16 cellular contexts compared by ENCODE assay signal in genomic region chr12:62714409-62715075, GRCh38.
A peak's percentile ranks its signal among the peaks of the same experiment; 100 is the strongest.
DNase-seq lines count a peak whose midpoint lies in the region; ATAC-seq and TF ChIP-seq lines count a peak whose summit lies in the region.
"Had no signal": no experiment of that assay in that cellular context is flagged by ENCODE, and none has a peak within 500 bp of the region (broad histone marks: within the 10 kb centered on the region; RNA-seq: fewer than 3 reads in every experiment).

No MANE protein-coding gene starts in this region.

- H3K4ac ChIP-seq in IMR-90 (ENCODE audit: low read depth, low read length), result no peak overlapping the region

- no peak overlapping the region for H3K27ac ChIP-seq in IMR-90 (ENCODE audit: insufficient read depth, low read length)
- H3K27ac ChIP-seq in skeletal muscle tissue (ENCODE audit: low read depth, low read length), result peak overlapping the region; percentile 68
- no peak overlapping the region for H3K27ac ChIP-seq in WERI-Rb-1
- H3K27ac ChIP-seq: foreskin keratinocyte, GM23248 had no signal

- 93% methylated on average over 6 of the region's 10 CpGs; no CpG with 5 or more reads in 1 of the 2 experiments for WGBS in IMR-90 (ENCODE audit: extremely low coverage in 2 of 2, insufficient read length in 1 of 2), 2 experiments

- POLR2A ChIA-PET in IMR-90 (lab: Charles Lee; ENCODE audit: unreplicated experiment) (no interaction called here), WTC11 (lab: Charles Lee) (interaction anchor here (0.7 to 1.1 kb wide), 2 partner anchors 11 to 134 kb away, joined by 4 read pairs; no protein-coding TSS in a partner anchor)

- H2AFZ ChIP-seq in IMR-90 (replicated peaks; ENCODE audit: low read length, poor library complexity), result peak overlapping the region; percentile 23
- H2AFZ ChIP-seq: GM23248 had no signal

- H2BK5ac ChIP-seq in IMR-90 (ENCODE audit: low read depth, low read length, poor library complexity, severe bottlenecking), result no peak overlapping the region

- no peaks in the 10 kb centered on the region for H3K9me3 ChIP-seq in IMR-90 (ENCODE audit: control insufficient read depth, insufficient read depth, low read length)
- H3K9me3 ChIP-seq in skeletal muscle tissue (ENCODE audit: control insufficient read depth in 3 of 3, low read length in 3 of 3), result no peaks in the 10 kb centered on the region
- H3K9me3 ChIP-seq in WERI-Rb-1 (ENCODE audit: severe bottlenecking), result no peaks in the 10 kb centered on the region

- in situ Hi-C loops in IMR-90 (cut with MboI; ENCODE audit: low sequenced_read_pairs), result no loop called here

- H3K79me1 ChIP-seq in IMR-90 (ENCODE audit: low read depth in 1 of 2, low read length in 2 of 2), result no peaks in the 10 kb centered on the region

- no peak for TF ChIP-seq RAD21 in IMR-90 (IDR thresholded peaks at IDR 0.05; ENCODE audit: low read length)

- H3K23ac ChIP-seq in IMR-90 (ENCODE audit: low read depth, low read length), result no peak overlapping the region; the same call in 1 of the 2 replicates

- no peak overlapping the region for H4K8ac ChIP-seq in IMR-90 (ENCODE audit: low read depth in 2 of 2, low read length in 2 of 2)

- H4K20me1 ChIP-seq in IMR-90 (ENCODE audit: insufficient read depth, low read length), result no peaks in the 10 kb centered on the region

- H4K91ac ChIP-seq in IMR-90 (ENCODE audit: insufficient read depth, low read depth, low read length), result no peak overlapping the region

- no peak overlapping the region for H3K56ac ChIP-seq in IMR-90 (ENCODE audit: extremely low read depth, insufficient read depth, low read length)

- H3K27ac Mint-ChIP-seq in WTC11, result peak overlapping the region; percentile 11; the same call in 1 of the 2 replicates
- H3K27ac Mint-ChIP-seq: CD8-positive, alpha-beta memory T cell had no signal

- no peak overlapping the region for H2BK120ac ChIP-seq in IMR-90 (ENCODE audit: low read depth, low read length)

- no peaks in the 10 kb centered on the region for H3K36me3 ChIP-seq in IMR-90 (ENCODE audit: control insufficient read depth, insufficient read depth, low read length)
- no peaks in the 10 kb centered on the region for H3K36me3 ChIP-seq in skeletal muscle tissue (ENCODE audit: control insufficient read depth in 3 of 3, insufficient read depth in 3 of 3, low read length in 3 of 3)
- H3K36me3 ChIP-seq in WERI-Rb-1, result peaks cover 16% of the 10 kb centered on the region

- dilution Hi-C loops in IMR-90 (cut with HindIII; ENCODE audit: low sequenced_read_pairs, unreplicated experiment), result no loop called here

- no TSS peak for BruUV-seq in IMR-90 (replicated peaks; lab: Mats Ljungman, UMichigan)

- no peak overlapping the region for H3K9ac ChIP-seq in IMR-90 (ENCODE audit: low read depth, low read length)
- no peak overlapping the region for H3K9ac ChIP-seq in skeletal muscle tissue (ENCODE audit: low read depth in 1 of 3, low read length in 3 of 3)
- H3K9ac ChIP-seq: GM23248 had no signal

- no peak overlapping the region for H2AK9ac ChIP-seq in IMR-90 (replicated peaks; ENCODE audit: low read depth, low read length, poor library complexity)

- H3K27me3 ChIP-seq in IMR-90 (ENCODE audit: control insufficient read depth, insufficient read depth, low read length) (no peaks in the 10 kb centered on the region), skeletal muscle tissue (ENCODE audit: control insufficient read depth in 3 of 3, insufficient read depth in 3 of 3, low read length in 3 of 3) (no peaks in the 10 kb centered on the region), WERI-Rb-1 (ENCODE audit: insufficient read depth, low read depth, severe bottlenecking) (no peaks in the 10 kb centered on the region)
- H3K27me3 ChIP-seq: foreskin keratinocyte had no signal

- H3K14ac ChIP-seq in IMR-90 (replicated peaks; ENCODE audit: low read depth, low read length), result peak overlapping the region; percentile 2

- 0 out of 3 replicates have a peak overlapping the region, but pooled peaks have one; percentile 21 for H2BK15ac ChIP-seq in IMR-90 (ENCODE audit: low read depth, low read length)

- DNase-seq in IMR-90, result no peak
- DNase-seq in WTC11 (ENCODE audit: low spot score), result no peak
- peak; percentile 72 for DNase-seq in left ventricle myocardium superior
- no peak for DNase-seq in WERI-Rb-1
- DNase-seq in NCI-H1930 (lab: John Stamatoyannopoulos, UW), result no peak
- DNase-seq in NCI-H1048 (lab: John Stamatoyannopoulos, UW), result no peak
- DNase-seq: activated naive CD4-positive, alpha-beta T cell treated with Interleukin-2 at 50 U/mL for 16 hours; CD8-positive, alpha-beta memory T cell; foreskin keratinocyte; GM23248; kidney glomerular epithelial cell; NCI-H1694 treated with DMSO at 0.1 percent for 48 hours; stimulated activated CD4-positive, alpha-beta T cell treated with anti-CD3 and anti-CD28 coated beads, Interleukin-1b, Interleukin-23, amount 100 ng/mL, for 48 hours; stimulated activated naive CD8-positive, alpha-beta T cell treated with anti-CD3 and anti-CD28 coated beads, Interleukin-15, Interleukin-2, amounts not matched to agents 100 U/mL and 50 U/mL, for 24 hours had no signal

- H3K4me3 Mint-ChIP-seq in WTC11, result no peak overlapping the region
- H3K4me3 Mint-ChIP-seq: CD8-positive, alpha-beta memory T cell had no signal

- no peak overlapping the region for H3K4me2 ChIP-seq in IMR-90 (ENCODE audit: low read depth, low read length)

- intact Hi-C loops in IMR-90 (cut with micrococcal nuclease) (no loop called here), left ventricle myocardium superior (cut with micrococcal nuclease) (no loop called here)

- peaks cover 4% of the 10 kb centered on the region for H3K36me3 Mint-ChIP-seq in WTC11
- H3K36me3 Mint-ChIP-seq: CD8-positive, alpha-beta memory T cell had no signal

- H3K27me3 Mint-ChIP-seq in WTC11 (ENCODE audit: low read depth), result no peaks in the 10 kb centered on the region

- H3K4me1 Mint-ChIP-seq in WTC11, result peaks cover 42% of the 10 kb centered on the region
- H3K4me1 Mint-ChIP-seq: CD8-positive, alpha-beta memory T cell had no signal

- TF ChIP-seq POLR2A in IMR-90 (IDR thresholded peaks at IDR 0.05; ENCODE audit: low read depth, low read length), result no peak

- H3K18ac ChIP-seq in IMR-90 (ENCODE audit: low read depth, low read length), result no peak overlapping the region

- H4K5ac ChIP-seq in IMR-90 (ENCODE audit: low read depth, low read length), result no peak overlapping the region

- CTCF ChIA-PET in IMR-90 (lab: Yijun Ruan, JAX) (no interaction called here), WTC11 (lab: Charles Lee) (interaction anchor here (1.0 to 1.5 kb wide), 3 partner anchors 9 to 133 kb away, joined by 3 to 4 read pairs (median 3); no protein-coding TSS in a partner anchor)

- H3K4me3 ChIP-seq in IMR-90 (ENCODE audit: insufficient read depth, low read depth, low read length) (no peak overlapping the region), skeletal muscle tissue (ENCODE audit: low read length in 3 of 3) (no peak overlapping the region), WERI-Rb-1 (ENCODE audit: low read depth, low read length) (no peak overlapping the region)
- H3K4me3 ChIP-seq: GM23248 had no signal

- no peak overlapping the region; the same call in 1 of the 2 replicates for H2AK5ac ChIP-seq in IMR-90 (ENCODE audit: low read depth, low read length)

- H3K4me1 ChIP-seq in IMR-90 (ENCODE audit: control insufficient read depth, insufficient read depth, low read length) (no peaks in the 10 kb centered on the region), skeletal muscle tissue (ENCODE audit: control insufficient read depth in 3 of 3, insufficient read depth in 3 of 3, low read length in 3 of 3) (peaks cover 5 to 10% (median 5%) of the 10 kb centered on the region in 3 donors)

- peaks cover 3% of the 10 kb centered on the region; the same call in 1 of the 2 replicates for H3K9me1 ChIP-seq in IMR-90 (ENCODE audit: insufficient read depth, low read length)

- ATAC-seq in IMR-90 (ENCODE audit: low read depth), result no peak
- no peak for ATAC-seq in WTC11
- peak; percentile 69 for ATAC-seq in left ventricle myocardium superior
- ATAC-seq: foreskin keratinocyte; HepG2; stimulated activated naive CD8-positive, alpha-beta T cell treated with anti-CD3 and anti-CD28 coated beads, Interleukin-15, Interleukin-2, amounts not matched to agents 100 U/mL and 50 U/mL, for 24 hours had no signal

- TF ChIP-seq CTCF in IMR-90 (conservative IDR thresholded peaks at IDR 0.05; ENCODE audit: low read depth, low read length), result no peak
- TF ChIP-seq CTCF in WTC11 (IDR thresholded peaks at IDR 0.05), result no peak
- TF ChIP-seq CTCF in WERI-Rb-1 (IDR thresholded peaks at IDR 0.05; ENCODE audit: low read depth, low read length), result no peak

- H2BK20ac ChIP-seq in IMR-90 (ENCODE audit: low read depth, low read length), result 0 out of 2 replicates have a peak overlapping the region, but pooled peaks have one; percentile 1

- H3K9me3 Mint-ChIP-seq in WTC11, result no peaks in the 10 kb centered on the region
- H3K9me3 Mint-ChIP-seq: CD8-positive, alpha-beta memory T cell had no signal

TF ChIP-seq in IMR-90, 13 proteins besides CTCF, POLR2A, EP300 and RAD21:
- TF ChIP-seq CEBPB (IDR thresholded peaks at IDR 0.05; ENCODE audit: low read depth, low read length) (no peak), SMC3 (IDR thresholded peaks at IDR 0.05; ENCODE audit: low read depth, low read length) (no peak), CHD1 (IDR thresholded peaks at IDR 0.05; ENCODE audit: low read depth, low read length) (no peak)

TF ChIP-seq in WTC11, 78 proteins besides CTCF, POLR2A, EP300 and RAD21 (continues in another document):
- TF ChIP-seq PRRX2 (CRISPR knock-in tag; IDR thresholded peaks at IDR 0.05) (no peak), GABPB1 (CRISPR knock-in tag; IDR thresholded peaks at IDR 0.05) (no peak), SMAD4 (CRISPR knock-in tag; IDR thresholded peaks at IDR 0.05) (no peak), FOXJ3 (CRISPR knock-in tag; IDR thresholded peaks at IDR 0.05; ENCODE audit: borderline replicate concordance) (no peak)
- TF ChIP-seq, protein P1, sequence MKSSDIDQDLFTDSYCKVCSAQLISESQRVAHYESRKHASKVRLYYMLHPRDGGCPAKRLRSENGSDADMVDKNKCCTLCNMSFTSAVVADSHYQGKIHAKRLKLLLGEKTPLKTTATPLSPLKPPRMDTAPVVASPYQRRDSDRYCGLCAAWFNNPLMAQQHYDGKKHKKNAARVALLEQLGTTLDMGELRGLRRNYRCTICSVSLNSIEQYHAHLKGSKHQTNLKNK (CRISPR knock-in tag; IDR thresholded peaks at IDR 0.05), result no peak
- TF ChIP-seq, protein P2, sequence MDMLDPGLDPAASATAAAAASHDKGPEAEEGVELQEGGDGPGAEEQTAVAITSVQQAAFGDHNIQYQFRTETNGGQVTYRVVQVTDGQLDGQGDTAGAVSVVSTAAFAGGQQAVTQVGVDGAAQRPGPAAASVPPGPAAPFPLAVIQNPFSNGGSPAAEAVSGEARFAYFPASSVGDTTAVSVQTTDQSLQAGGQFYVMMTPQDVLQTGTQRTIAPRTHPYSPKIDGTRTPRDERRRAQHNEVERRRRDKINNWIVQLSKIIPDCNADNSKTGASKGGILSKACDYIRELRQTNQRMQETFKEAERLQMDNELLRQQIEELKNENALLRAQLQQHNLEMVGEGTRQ (CRISPR knock-in tag; IDR thresholded peaks at IDR 0.05), result no peak
